Comparison of ENCODE assay signal across 8 cellular contexts in the genomic region with DNA sequence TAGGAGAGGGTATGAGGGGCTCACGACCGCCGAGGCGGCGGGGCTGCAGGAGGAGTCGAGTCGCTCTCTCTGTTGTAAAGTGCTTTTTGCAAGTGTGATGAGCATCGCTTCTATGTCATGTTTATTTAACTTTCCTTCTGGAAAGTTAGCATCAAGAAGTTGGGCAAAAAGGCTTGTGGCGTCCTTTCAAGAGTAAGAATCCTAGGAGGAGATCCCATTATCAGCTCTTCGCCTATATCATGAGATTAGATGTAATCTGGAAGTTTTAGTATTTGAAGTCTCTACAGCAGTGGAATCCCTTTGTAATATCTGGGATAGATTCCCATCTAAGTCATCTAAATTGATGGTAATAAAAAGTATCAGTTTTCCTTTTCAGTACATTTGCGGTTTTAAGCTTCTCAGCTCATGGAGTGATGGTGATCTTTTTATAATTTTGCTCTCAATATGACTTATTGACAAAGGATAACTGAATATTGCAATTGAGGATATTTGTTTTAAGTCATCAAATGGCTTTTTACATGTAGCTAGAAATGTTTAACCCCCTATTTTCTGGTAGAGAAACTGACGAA. TPM values are rescaled to one million over a fixed set of nuclear protein-coding genes. Genes with fewer than 3 reads are reported as not detected.
A peak's percentile ranks its signal among the peaks of the same experiment; 100 is the strongest.
DNase-seq lines count a peak whose midpoint lies in the region; ATAC-seq and TF ChIP-seq lines count a peak whose summit lies in the region.

No MANE protein-coding gene starts in this region.

- H3K9me3 Mint-ChIP-seq in IgD-negative memory B cell: no peaks in the 10 kb centered on the region

- H3K9me3 ChIP-seq in mucosa of stomach (ENCODE audit: control insufficient read depth, low read length): no peaks in the 10 kb centered on the region

- H3K27ac ChIP-seq in caudate nucleus (ENCODE audit: low read depth, low read length): peak overlapping the region; percentile 80

- TF ChIP-seq CTCF in AG04449 (IDR thresholded peaks at IDR 0.05; ENCODE audit: insufficient read depth, low read length, missing control alignments): no peak

- no peaks in the 10 kb centered on the region for H3K27me3 Mint-ChIP-seq in IgD-negative memory B cell

- peak overlapping the region; percentile 87 to 94 (median 92) for H3K4me3 Mint-ChIP-seq in IgD-negative memory B cell

- H3K9ac ChIP-seq in mucosa of stomach (ENCODE audit: low read length): peak overlapping the region; percentile 77

- no peaks in the 10 kb centered on the region for H3K36me3 Mint-ChIP-seq in IgD-negative memory B cell

- DNase-seq in AG04449 (ENCODE audit: low read depth, low spot score) (no peak), caudate nucleus (lab: John Stamatoyannopoulos, UW) (no peak), germinal center (ENCODE audit: low spot score) (no peak), NCI-H1105 (lab: John Stamatoyannopoulos, UW) (no peak)

- H3K4me1 Mint-ChIP-seq in IgD-negative memory B cell: peaks cover 24 to 35% (median 28%) of the 10 kb centered on the region in 3 donors

- H3K27ac Mint-ChIP-seq in IgD-negative memory B cell: peak overlapping the region; percentile 49 to 80 (median 54)

- H3K4me3 ChIP-seq in AG04449 (ENCODE audit: low read depth, low read length): peak overlapping the region; percentile 79
- peak overlapping the region; percentile 79 for H3K4me3 ChIP-seq in mucosa of stomach (ENCODE audit: low read length)

- H3K36me3 ChIP-seq in mucosa of stomach (ENCODE audit: control insufficient read depth, insufficient read depth, low read length): no peaks in the 10 kb centered on the region

- CTCF ChIA-PET in AG04449 (lab: Yijun Ruan, JAX): interaction anchor here (0.8 to 1.8 kb wide), 7 partner anchors 9 to 157 kb away, joined by 3 to 5 read pairs (median 3); no protein-coding TSS in a partner anchor

- POLR2A ChIA-PET in AG04449 (lab: Yijun Ruan, JAX): interaction anchor here (1.0 kb wide), 1 partner anchor 12 kb away, joined by 4 read pairs; no protein-coding TSS in a partner anchor

- ATAC-seq in GM18519 (IDR thresholded peaks at IDR 0.05; ENCODE audit: low FRiP score, unreplicated experiment) (no peak), HG02798 (IDR thresholded peaks at IDR 0.05; ENCODE audit: poor library complexity, unreplicated experiment) (no peak)

- H3K27me3 ChIP-seq in mucosa of stomach (ENCODE audit: control insufficient read depth, insufficient read depth, low read length): no peaks in the 10 kb centered on the region

- H3K4me1 ChIP-seq in mucosa of stomach (ENCODE audit: control insufficient read depth, insufficient read depth, low read length): peaks cover 19% of the 10 kb centered on the region

RNA-seq across cellular contexts. Expression of a gene that starts 1.7 kb away (rescaled TPM):
- 7.1 TPM for polyA plus RNA-seq in IgD-negative memory B cell
